Comparison of ENCODE assay signal across 10 cellular contexts in genomic region chr20:47276856-47277541, GRCh38.
DNase-seq lines count a peak whose midpoint lies in the region; ATAC-seq, FAIRE-seq and TF ChIP-seq lines count a peak whose summit lies in the region.
"Had no signal": no experiment of that assay in that cellular context is flagged by ENCODE, and none has a peak within 500 bp of the region (broad histone marks: within the 10 kb centered on the region; RNA-seq: fewer than 3 reads in every experiment).

No MANE protein-coding gene starts in this region.

- no peak overlapping the region for H3K4me3 ChIP-seq in sigmoid colon
- no peak overlapping the region for H3K4me3 ChIP-seq in CD4-positive, alpha-beta memory T cell (ENCODE audit: low read length in 2 of 2)

- peaks cover 0 to 54% (median 41%) of the 10 kb centered on the region in 4 donors for H3K4me1 ChIP-seq in sigmoid colon
- H3K4me1 ChIP-seq in CD4-positive, alpha-beta memory T cell (ENCODE audit: insufficient read depth, low read length), result no peaks in the 10 kb centered on the region

- 79 to 86% methylated on average over 8 of the region's 8 CpGs for WGBS in sigmoid colon, 2 donors

- H3K36me3 ChIP-seq in sigmoid colon, result peaks cover 0 to 41% (median 23%) of the 10 kb centered on the region in 4 donors
- H3K36me3 ChIP-seq in CD4-positive, alpha-beta memory T cell (ENCODE audit: insufficient read depth, low read length), result peaks cover 48% of the 10 kb centered on the region

- CTCF ChIA-PET in CD4-positive, alpha-beta memory T cell (lab: Charles Lee; ENCODE audit: partially characterized antibody), result interaction anchor here (7.4 to 8.5 kb wide), 2 partner anchors 107 to 342 kb away, joined by 84 to 646 read pairs; no protein-coding TSS in a partner anchor

- H3K4me1 Mint-ChIP-seq in activated T-helper 2 cell treated with anti-CD3 and anti-CD28 coated beads, Interferon-gamma antibody, Interleukin-2, Interleukin-4, amounts not matched to agents 10 μg/mL and 5 μg/mL and 100 μg/mL, durations not matched to agents 14 hours and 24 hours and 36 hours (ENCODE audit: low read depth), result peaks cover 40% of the 10 kb centered on the region
- H3K4me1 Mint-ChIP-seq in CD4-positive, alpha-beta memory T cell, result peaks cover 7 to 18% (median 13%) of the 10 kb centered on the region in 4 donors
- H3K4me1 Mint-ChIP-seq in stimulated activated naive CD8-positive, alpha-beta T cell treated with anti-CD3 and anti-CD28 coated beads, Interleukin-15, amount 100 ng/mL, for 72 hours, result peaks cover 51% of the 10 kb centered on the region

- no peaks in the 10 kb centered on the region for H3K27me3 ChIP-seq in sigmoid colon
- no peaks in the 10 kb centered on the region for H3K27me3 ChIP-seq in CD4-positive, alpha-beta memory T cell (ENCODE audit: insufficient read depth, low read length)

- TF ChIP-seq CTCF in sigmoid colon (IDR thresholded peaks at IDR 0.05), result no peak

- no peak overlapping the region for H3K4me3 Mint-ChIP-seq in activated T-helper 2 cell treated with anti-CD3 and anti-CD28 coated beads, Interferon-gamma antibody, Interleukin-2, Interleukin-4, amounts not matched to agents 10 μg/mL and 5 μg/mL and 100 μg/mL, durations not matched to agents 14 hours and 24 hours and 36 hours (ENCODE audit: low read depth)
- no peak overlapping the region for H3K4me3 Mint-ChIP-seq in CD4-positive, alpha-beta memory T cell
- H3K4me3 Mint-ChIP-seq in stimulated activated naive CD8-positive, alpha-beta T cell treated with anti-CD3 and anti-CD28 coated beads, Interleukin-15, amount 100 ng/mL, for 72 hours, result no peak overlapping the region
- H3K4me3 Mint-ChIP-seq: activated T-cell treated with anti-CD3 and anti-CD28 coated beads, Interleukin-2, amount 50 U/mL, for 72 hours; immature natural killer cell had no signal

- H3K9me3 ChIP-seq in sigmoid colon, result no peaks in the 10 kb centered on the region
- no peaks in the 10 kb centered on the region for H3K9me3 ChIP-seq in CD4-positive, alpha-beta memory T cell (ENCODE audit: control insufficient read depth in 1 of 2, low read length in 2 of 2)

- DNase-seq in ELR (ENCODE audit: low read depth) (peak; percentile 58), Right ventricle myocardium superior (peak; percentile 79), sigmoid colon (peak; percentile 76), H54 (ENCODE audit: insufficient read length, low spot score) (no peak), NCI-H2171 (lab: John Stamatoyannopoulos, UW) (no peak)
- DNase-seq in activated T-helper 2 cell treated with anti-CD3 and anti-CD28 coated beads, Interferon-gamma antibody, Interleukin-2, Interleukin-4, amounts not matched to agents 10 μg/mL and 5 μg/mL and 100 μg/mL, durations not matched to agents 14 hours and 24 hours and 36 hours (ENCODE audit: low spot score), result no peak
- DNase-seq in CD4-positive, alpha-beta memory T cell, result no peak
- no peak for DNase-seq in stimulated activated naive CD8-positive, alpha-beta T cell treated with anti-CD3 and anti-CD28 coated beads, Interleukin-15, amount 100 ng/mL, for 72 hours
- DNase-seq: activated T-cell treated with anti-CD3 and anti-CD28 coated beads, Interleukin-2, amount 50 U/mL, for 72 hours; immature natural killer cell had no signal

- H3K9me3 Mint-ChIP-seq in activated T-helper 2 cell treated with anti-CD3 and anti-CD28 coated beads, Interferon-gamma antibody, Interleukin-2, Interleukin-4, amounts not matched to agents 10 μg/mL and 5 μg/mL and 100 μg/mL, durations not matched to agents 14 hours and 24 hours and 36 hours, result no peaks in the 10 kb centered on the region
- no peaks in the 10 kb centered on the region for H3K9me3 Mint-ChIP-seq in CD4-positive, alpha-beta memory T cell
- H3K9me3 Mint-ChIP-seq in stimulated activated naive CD8-positive, alpha-beta T cell treated with anti-CD3 and anti-CD28 coated beads, Interleukin-15, amount 100 ng/mL, for 72 hours, result no peaks in the 10 kb centered on the region
- H3K9me3 Mint-ChIP-seq: activated T-cell treated with anti-CD3 and anti-CD28 coated beads, Interleukin-2, amount 50 U/mL, for 72 hours; immature natural killer cell had no signal

- no peaks in the 10 kb centered on the region for H3K27me3 Mint-ChIP-seq in activated T-helper 2 cell treated with anti-CD3 and anti-CD28 coated beads, Interferon-gamma antibody, Interleukin-2, Interleukin-4, amounts not matched to agents 10 μg/mL and 5 μg/mL and 100 μg/mL, durations not matched to agents 14 hours and 24 hours and 36 hours (ENCODE audit: low read depth)
- H3K27me3 Mint-ChIP-seq in CD4-positive, alpha-beta memory T cell, result no peaks in the 10 kb centered on the region
- H3K27me3 Mint-ChIP-seq in stimulated activated naive CD8-positive, alpha-beta T cell treated with anti-CD3 and anti-CD28 coated beads, Interleukin-15, amount 100 ng/mL, for 72 hours, result no peaks in the 10 kb centered on the region

- POLR2A ChIA-PET in CD4-positive, alpha-beta memory T cell (lab: Charles Lee; ENCODE audit: partially characterized antibody), result no interaction called here

- no peak for TF ChIP-seq EP300 in sigmoid colon (IDR thresholded peaks at IDR 0.05)

- H3K27ac Mint-ChIP-seq in activated T-helper 2 cell treated with anti-CD3 and anti-CD28 coated beads, Interferon-gamma antibody, Interleukin-2, Interleukin-4, amounts not matched to agents 10 μg/mL and 5 μg/mL and 100 μg/mL, durations not matched to agents 14 hours and 24 hours and 36 hours, result peak overlapping the region; percentile 48
- H3K27ac Mint-ChIP-seq in CD4-positive, alpha-beta memory T cell, result peak overlapping the region in 1 of 7 donors; percentile 11
- no peak overlapping the region for H3K27ac Mint-ChIP-seq in stimulated activated naive CD8-positive, alpha-beta T cell treated with anti-CD3 and anti-CD28 coated beads, Interleukin-15, amount 100 ng/mL, for 72 hours

- TF ChIP-seq POLR2A in sigmoid colon (IDR thresholded peaks at IDR 0.05), result no peak
- TF ChIP-seq POLR2A in H54 (IDR thresholded peaks at IDR 0.05; ENCODE audit: low read depth, low read length), result no peak

- H3K36me3 Mint-ChIP-seq in activated T-helper 2 cell treated with anti-CD3 and anti-CD28 coated beads, Interferon-gamma antibody, Interleukin-2, Interleukin-4, amounts not matched to agents 10 μg/mL and 5 μg/mL and 100 μg/mL, durations not matched to agents 14 hours and 24 hours and 36 hours (ENCODE audit: low read depth), result peaks cover 81% of the 10 kb centered on the region
- peaks cover 28 to 79% of the 10 kb centered on the region in 2 donors for H3K36me3 Mint-ChIP-seq in CD4-positive, alpha-beta memory T cell

- intact Hi-C loops in activated T-helper 2 cell treated with anti-CD3 and anti-CD28 coated beads, Interferon-gamma antibody, Interleukin-2, Interleukin-4, amounts not matched to agents 10 μg/mL and 5 μg/mL and 100 μg/mL, durations not matched to agents 14 hours and 24 hours and 36 hours (cut with micrococcal nuclease), result no loop called here
- intact Hi-C loops in Right ventricle myocardium superior (cut with DNase I) (loop anchor here (2.0 to 10.0 kb wide), 2 partner anchors 100 to 348 kb away; no protein-coding TSS in a partner anchor), sigmoid colon (cut with DNase I) (loop anchor here (10.0 kb wide), 2 partner anchors 228 to 522 kb away; partner anchors contain the start of gene NCOA3)
- intact Hi-C loops in CD4-positive, alpha-beta memory T cell (cut with micrococcal nuclease), result no loop called here

- peak; percentile 74 for ATAC-seq in Right ventricle myocardium superior (ENCODE audit: poor library complexity)
- ATAC-seq in stimulated activated naive CD8-positive, alpha-beta T cell treated with anti-CD3 and anti-CD28 coated beads, Interleukin-15, amount 100 ng/mL, for 72 hours, result no peak
- ATAC-seq: activated T-cell treated with anti-CD3 and anti-CD28 coated beads, Interleukin-2, amount 50 U/mL, for 72 hours had no signal

- no peak for FAIRE-seq in H54 (lab: Jason Lieb, UNC)

- peak overlapping the region; percentile 43 to 84 (median 80) for H3K27ac ChIP-seq in sigmoid colon
- no peak overlapping the region for H3K27ac ChIP-seq in CD4-positive, alpha-beta memory T cell (ENCODE audit: low read depth, low read length)

Comparison
In these comparisons a context has a peak if more than half of its experiments do, and no peak if none do; other contexts are left out.
1. DNase-seq: peak in ELR (single experiment), Right ventricle myocardium superior (single experiment) and sigmoid colon (single experiment); none in activated T-helper 2 cell treated with anti-CD3 and anti-CD28 coated beads, Interferon-gamma antibody, Interleukin-2, Interleukin-4, amounts not matched to agents 10 μg/mL and 5 μg/mL and 100 μg/mL, durations not matched to agents 14 hours and 24 hours and 36 hours (single experiment), CD4-positive, alpha-beta memory T cell (0 of 5), stimulated activated naive CD8-positive, alpha-beta T cell treated with anti-CD3 and anti-CD28 coated beads, Interleukin-15, amount 100 ng/mL, for 72 hours (0 of 2), H54 (single experiment) and NCI-H2171 (single experiment).
2. intact Hi-C loops: an anchor here in Right ventricle myocardium superior (2.0 to 10.0 kb wide) and sigmoid colon (10.0 kb wide); none called in activated T-helper 2 cell treated with anti-CD3 and anti-CD28 coated beads, Interferon-gamma antibody, Interleukin-2, Interleukin-4, amounts not matched to agents 10 μg/mL and 5 μg/mL and 100 μg/mL, durations not matched to agents 14 hours and 24 hours and 36 hours and CD4-positive, alpha-beta memory T cell.